ENCODE assay signal across 8 cellular contexts in the genomic region with DNA sequence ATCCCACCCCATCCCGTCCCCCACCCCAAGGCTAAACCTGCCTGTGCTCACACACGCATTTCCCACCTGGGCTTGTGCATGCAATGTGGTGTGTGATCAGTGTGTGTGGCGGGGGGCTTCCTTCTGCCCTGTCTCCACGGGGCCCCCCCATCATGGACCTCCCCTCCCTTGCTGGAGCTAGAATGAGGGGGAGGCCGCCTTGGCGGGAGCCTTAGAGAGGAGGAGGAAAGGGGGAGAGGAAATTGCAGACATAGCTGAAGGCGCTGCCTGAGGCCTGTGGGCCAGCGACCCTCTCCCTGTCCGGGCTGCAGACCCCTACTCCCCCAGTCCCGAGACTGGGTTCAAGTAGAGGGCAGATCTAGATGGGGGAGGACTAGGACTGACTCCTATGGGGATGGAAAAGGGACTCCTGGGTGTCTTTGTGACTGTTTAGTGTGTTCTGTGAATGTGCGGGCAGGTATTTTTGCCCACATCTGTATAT. TPM values are rescaled to one million over a fixed set of nuclear protein-coding genes. Genes with fewer than 3 reads are reported as not detected.
DNase-seq lines count a peak whose midpoint lies in the region; ATAC-seq and TF ChIP-seq lines count a peak whose summit lies in the region.

No MANE protein-coding gene starts in this region.

- no peaks in the 10 kb centered on the region for H3K9me3 Mint-ChIP-seq in CD8-positive, alpha-beta T cell
- no peaks in the 10 kb centered on the region for H3K9me3 Mint-ChIP-seq in endodermal cell

- no peak overlapping the region for H3K27ac ChIP-seq in CD8-positive, alpha-beta T cell (ENCODE audit: low read depth, low read length)
- H3K27ac ChIP-seq in endodermal cell (ENCODE audit: low read depth, low read length) (peak overlapping the region; percentile 36), neuronal stem cell (replicated peaks; ENCODE audit: low read length) (no peak overlapping the region), GM23248 (no peak overlapping the region)

- TF ChIP-seq CTCF in CD8-positive, alpha-beta T cell (IDR thresholded peaks at IDR 0.05), result no peak
- TF ChIP-seq CTCF in Loucy (conservative IDR thresholded peaks at IDR 0.05; ENCODE audit: low read length), result no peak
- TF ChIP-seq CTCF in endodermal cell (conservative IDR thresholded peaks at IDR 0.05), result no peak

- POLR2A ChIA-PET in CD8-positive, alpha-beta T cell (lab: Charles Lee), result interaction anchor here (1.4 to 1.8 kb wide), 2 partner anchors 15 to 18 kb away, joined by 8 read pairs; partner anchors contain the start of gene SH3D21

- no peaks in the 10 kb centered on the region for H3K79me2 ChIP-seq in Loucy (ENCODE audit: insufficient read depth, low read length)
- peaks cover 18% of the 10 kb centered on the region for H3K79me2 ChIP-seq in GM23248 (ENCODE audit: insufficient read depth)

- H3F3A ChIP-seq in Loucy (ENCODE audit: low read depth) (no peaks in the 10 kb centered on the region), GM23248 (ENCODE audit: insufficient read depth) (no peaks in the 10 kb centered on the region)

- no peak overlapping the region for H3K27ac Mint-ChIP-seq in CD8-positive, alpha-beta T cell
- H3K27ac Mint-ChIP-seq in endodermal cell, result no peak overlapping the region

- no peak overlapping the region for H2BK120ac ChIP-seq in neuronal stem cell (ENCODE audit: low read depth, low read length)

- peak in 1 of 7 experiments; percentile 45 for DNase-seq in CD8-positive, alpha-beta T cell
- DNase-seq in endodermal cell, result no peak
- DNase-seq in neuronal stem cell (ENCODE audit: low spot score), result no peak
- no peak for DNase-seq in GM23248
- DNase-seq in inferior parietal cortex (ENCODE audit: extremely low spot score), result no peak
- DNase-seq in amniotic stem cell (lab: John Stamatoyannopoulos, UW), result no peak

- peaks cover 25% of the 10 kb centered on the region for H3K4me1 ChIP-seq in CD8-positive, alpha-beta T cell (ENCODE audit: insufficient read depth, low read length)
- H3K4me1 ChIP-seq in Loucy (ENCODE audit: insufficient read depth, low read length, poor library complexity, severe bottlenecking) (peaks cover 30% of the 10 kb centered on the region), endodermal cell (ENCODE audit: control insufficient read depth, insufficient read depth, low read length) (peaks cover 3% of the 10 kb centered on the region), neuronal stem cell (ENCODE audit: control insufficient read depth in 2 of 2, insufficient read depth in 1 of 2, low read depth in 1 of 2, low read length in 2 of 2) (peaks cover 14 to 26% of the 10 kb centered on the region in 2 donors), GM23248 (ENCODE audit: insufficient read depth) (peaks cover 14% of the 10 kb centered on the region)

- peak overlapping the region; percentile 82 for H2BK12ac ChIP-seq in neuronal stem cell (ENCODE audit: low read length)

- peak overlapping the region; percentile 96 for H3K4me2 ChIP-seq in Loucy (ENCODE audit: low read depth, low read length, poor library complexity, severe bottlenecking)
- H3K4me2 ChIP-seq in neuronal stem cell (ENCODE audit: insufficient read depth, low read length, poor library complexity, severe bottlenecking), result peak overlapping the region; percentile 43
- no peak overlapping the region for H3K4me2 ChIP-seq in GM23248 (ENCODE audit: unreplicated experiment)

- H3K27me3 Mint-ChIP-seq in CD8-positive, alpha-beta T cell (ENCODE audit: low read depth), result peaks cover 9% of the 10 kb centered on the region
- H3K27me3 Mint-ChIP-seq in endodermal cell (ENCODE audit: insufficient read depth), result peaks cover 39% of the 10 kb centered on the region

- ATAC-seq in CD8-positive, alpha-beta T cell, result no peak
- no peak for ATAC-seq in GM21737 (IDR thresholded peaks at IDR 0.05; ENCODE audit: unreplicated experiment)

- H3K9ac ChIP-seq in Loucy (ENCODE audit: low read depth, low read length, poor library complexity, severe bottlenecking), result peak overlapping the region; percentile 72
- H3K9ac ChIP-seq in endodermal cell (ENCODE audit: extremely low read depth, low read length, poor library complexity, severe bottlenecking), result no peak overlapping the region
- peak overlapping the region; percentile 34 for H3K9ac ChIP-seq in neuronal stem cell (ENCODE audit: low read depth, low read length, poor library complexity)
- no peak overlapping the region for H3K9ac ChIP-seq in GM23248

- no peaks in the 10 kb centered on the region for H3K79me1 ChIP-seq in neuronal stem cell (ENCODE audit: low read depth, low read length)

- H2AK5ac ChIP-seq in neuronal stem cell (ENCODE audit: low read depth, low read length), result peak overlapping the region; percentile 30

- peak overlapping the region; percentile 83 for H2BK5ac ChIP-seq in neuronal stem cell (ENCODE audit: low read length)

- H4K20me1 ChIP-seq in Loucy (ENCODE audit: insufficient read depth, low read length, poor library complexity, severe bottlenecking) (no peaks in the 10 kb centered on the region), GM23248 (ENCODE audit: insufficient read depth) (no peaks in the 10 kb centered on the region)

- peak overlapping the region; percentile 79 for H3K4me3 Mint-ChIP-seq in CD8-positive, alpha-beta T cell
- H3K4me3 Mint-ChIP-seq in endodermal cell, result peak overlapping the region; percentile 65

- CTCF ChIA-PET in CD8-positive, alpha-beta T cell (lab: Charles Lee), result interaction anchor here (1.1 to 1.7 kb wide), 4 partner anchors 10 to 96 kb away, joined by 3 to 6 read pairs (median 4); no protein-coding TSS in a partner anchor

- peak overlapping the region; percentile 79 for H2BK15ac ChIP-seq in neuronal stem cell (ENCODE audit: low read length)

- H2AFZ ChIP-seq in Loucy (ENCODE audit: low read length) (no peak overlapping the region), neuronal stem cell (ENCODE audit: low read length) (peak overlapping the region; percentile 80), GM23248 (no peak overlapping the region)

- peak overlapping the region; percentile 58 for H3K4me3 ChIP-seq in CD8-positive, alpha-beta T cell (ENCODE audit: low read depth, low read length)
- H3K4me3 ChIP-seq in Loucy (ENCODE audit: low read length, poor library complexity, severe bottlenecking) (peak overlapping the region; percentile 85), endodermal cell (ENCODE audit: low read length) (peak overlapping the region; percentile 78), neuronal stem cell (ENCODE audit: low read length in 2 of 2) (peak overlapping the region in 1 of 2 donors; percentile 45), GM23248 (no peak overlapping the region)

- H3K9me2 ChIP-seq in Loucy (replicated peaks; ENCODE audit: low read depth, low read length) (no peaks in the 10 kb centered on the region), GM23248 (ENCODE audit: insufficient read depth) (no peaks in the 10 kb centered on the region)

- H3K4me1 Mint-ChIP-seq in CD8-positive, alpha-beta T cell (ENCODE audit: low read depth), result peaks cover 25% of the 10 kb centered on the region
- peaks cover 11% of the 10 kb centered on the region for H3K4me1 Mint-ChIP-seq in endodermal cell

- H3K36me3 Mint-ChIP-seq in CD8-positive, alpha-beta T cell, result no peaks in the 10 kb centered on the region
- H3K36me3 Mint-ChIP-seq in endodermal cell (ENCODE audit: low read depth), result no peaks in the 10 kb centered on the region

- H3K36me3 ChIP-seq in CD8-positive, alpha-beta T cell (ENCODE audit: insufficient read depth, low read length), result no peaks in the 10 kb centered on the region
- H3K36me3 ChIP-seq in Loucy (ENCODE audit: insufficient read depth, low read length) (no peaks in the 10 kb centered on the region), endodermal cell (ENCODE audit: control insufficient read depth, insufficient read depth, low read length) (no peaks in the 10 kb centered on the region), neuronal stem cell (replicated peaks in 1 of 2; ENCODE audit: control insufficient read depth in 2 of 2, insufficient read depth in 2 of 2, low read length in 2 of 2) (peaks cover 0 to 29% of the 10 kb centered on the region in 2 donors), GM23248 (ENCODE audit: low read depth) (no peaks in the 10 kb centered on the region)

- no peaks in the 10 kb centered on the region for H3K27me3 ChIP-seq in CD8-positive, alpha-beta T cell (ENCODE audit: insufficient read depth, low read length)
- H3K27me3 ChIP-seq in Loucy (ENCODE audit: insufficient read depth, low read length, poor library complexity, severe bottlenecking) (no peaks in the 10 kb centered on the region), endodermal cell (ENCODE audit: control insufficient read depth, insufficient read depth, low read length, poor library complexity, severe bottlenecking) (peaks cover 10% of the 10 kb centered on the region), neuronal stem cell (ENCODE audit: control insufficient read depth in 3 of 3, insufficient read depth in 3 of 3, low read depth in 1 of 3, low read length in 3 of 3) (peaks cover 0 to 37% (median 2%) of the 10 kb centered on the region in 3 experiments), GM23248 (replicated peaks; ENCODE audit: insufficient read depth) (no peaks in the 10 kb centered on the region)

- no peak overlapping the region for H4K8ac ChIP-seq in neuronal stem cell (ENCODE audit: low read depth, low read length)

- H3K23ac ChIP-seq in neuronal stem cell (ENCODE audit: low read depth, low read length, poor library complexity), result peak overlapping the region; percentile 47

- no peak overlapping the region for H3K14ac ChIP-seq in neuronal stem cell (ENCODE audit: low read length)

- H3K18ac ChIP-seq in neuronal stem cell (ENCODE audit: low read length), result peak overlapping the region; percentile 93

- 73% methylated on average over 10 of the region's 11 CpGs; no CpG with 5 or more reads in 1 of the 2 experiments for WGBS in endodermal cell (ENCODE audit: insufficient coverage in 1 of 2, insufficient read length in 1 of 2), 2 experiments
- no CpG with 5 or more reads among the region's 11 CpGs for WGBS in neuronal stem cell (ENCODE audit: extremely low coverage in 2 of 2, insufficient read length in 2 of 2, insufficient replicate concordance in 1 of 2), 2 donors
- 69 to 71% methylated on average over 10 to 11 of the region's 11 CpGs for WGBS in GM23248 (ENCODE audit: low coverage in 1 of 2, low lambda C conversion rate in 2 of 2, missing lambda C conversion rate in 2 of 2), 2 experiments

- in situ Hi-C loops in GM23248 (cut with MboI), result no loop called here

- H3K4ac ChIP-seq in neuronal stem cell (ENCODE audit: low read length), result no peak overlapping the region

- H4K91ac ChIP-seq in neuronal stem cell (ENCODE audit: low read depth, low read length, poor library complexity), result no peak overlapping the region

- intact Hi-C loops in CD8-positive, alpha-beta T cell (cut with DNase I, micrococcal nuclease), result loop anchor here in 1 of 2 experiments (5.0 kb wide), 1 partner anchor 63 kb away; the partner anchor contains the start of gene STK40

- no peaks in the 10 kb centered on the region for H3K9me3 ChIP-seq in CD8-positive, alpha-beta T cell (ENCODE audit: low read length)
- H3K9me3 ChIP-seq in Loucy (ENCODE audit: insufficient read depth, low read depth, low read length), result no peaks in the 10 kb centered on the region
- H3K9me3 ChIP-seq in endodermal cell (ENCODE audit: control insufficient read depth, low read length), result no peaks in the 10 kb centered on the region
- H3K9me3 ChIP-seq in neuronal stem cell (replicated peaks in 1 of 2; ENCODE audit: control insufficient read depth in 2 of 2, insufficient read depth in 1 of 2, low read depth in 1 of 2, low read length in 2 of 2), result peaks cover 0 to 2% of the 10 kb centered on the region in 2 donors
- H3K9me3 ChIP-seq in GM23248 (ENCODE audit: low read depth), result no peaks in the 10 kb centered on the region

RNA-seq across cellular contexts. Expression of gene EVA1B, which starts 0.9 kb away (rescaled TPM):
- 1 to 10 TPM in 1 of 2 experiments, under 1 TPM in 1; 0.97 to 1.2 TPM for total RNA-seq in CD8-positive, alpha-beta T cell
- 10 to 100 TPM; 14.1 to 16.3 TPM for total RNA-seq in endodermal cell
- polyA plus RNA-seq in endodermal cell (2013, experiment 1 of 2), result 26.5 TPM
- polyA plus RNA-seq in endodermal cell (2013, experiment 2 of 2), result 28.6 TPM
- polyA plus RNA-seq in neuronal stem cell (2013, experiment 1 of 2), result 26.4 TPM
- 25.2 TPM for polyA plus RNA-seq in neuronal stem cell (2013, experiment 2 of 2)
- total RNA-seq in GM23248 (2014; rRNA removed; shearing (Covaris generic)), result 294 and 328 TPM in 2 replicates
- 95.0 and 111 TPM in 2 replicates for polyA plus RNA-seq in GM23248 (2016; fragmentation: Nextera tagmentation; extraction: Ambion mirVana)

RNA-seq across cellular contexts. Expression of gene SH3D21, which starts 18.2 kb away (rescaled TPM):
- 1 to 10 TPM; 2.1 to 2.2 TPM for total RNA-seq in CD8-positive, alpha-beta T cell
- 10 to 100 TPM; 14.7 to 15.5 TPM for total RNA-seq in endodermal cell
- polyA plus RNA-seq in endodermal cell (2013, experiment 1 of 2), result 11.3 TPM
- polyA plus RNA-seq in endodermal cell (2013, experiment 2 of 2), result 12.9 TPM
- 3.3 TPM for polyA plus RNA-seq in neuronal stem cell (2013, experiment 1 of 2)
- 3.3 TPM for polyA plus RNA-seq in neuronal stem cell (2013, experiment 2 of 2)
- 5.6 and 14.4 TPM in 2 replicates for total RNA-seq in GM23248 (2014; rRNA removed; shearing (Covaris generic))
- 1.1 and 1.8 TPM in 2 replicates for polyA plus RNA-seq in GM23248 (2016; fragmentation: Nextera tagmentation; extraction: Ambion mirVana)

Comparison
In these comparisons a context has a peak if more than half of its experiments do, and no peak if none do; other contexts are left out.
1. H3K9ac ChIP-seq: peak in Loucy (single experiment) and neuronal stem cell (single experiment); none in endodermal cell (single experiment) and GM23248 (single experiment).
2. RNA of gene EVA1B, which starts 0.9 kb away (total RNA-seq): 294 to 328 TPM in GM23248; 14.1 to 16.3 TPM in endodermal cell and 0.97 to 1.2 TPM in CD8-positive, alpha-beta T cell; every median in the first group is over 10 times any median in the second.